ENCODE assay signal across 1 cellular context in genomic region chr2:219002395-219003266, GRCh38.
TF ChIP-seq lines count a peak whose summit lies in the region.

No MANE protein-coding gene starts in this region.

TF ChIP-seq in HepG2, 621 proteins besides CTCF, POLR2A, EP300 and RAD21 (continued from another document and continues in another):
- TF ChIP-seq, protein P1, sequence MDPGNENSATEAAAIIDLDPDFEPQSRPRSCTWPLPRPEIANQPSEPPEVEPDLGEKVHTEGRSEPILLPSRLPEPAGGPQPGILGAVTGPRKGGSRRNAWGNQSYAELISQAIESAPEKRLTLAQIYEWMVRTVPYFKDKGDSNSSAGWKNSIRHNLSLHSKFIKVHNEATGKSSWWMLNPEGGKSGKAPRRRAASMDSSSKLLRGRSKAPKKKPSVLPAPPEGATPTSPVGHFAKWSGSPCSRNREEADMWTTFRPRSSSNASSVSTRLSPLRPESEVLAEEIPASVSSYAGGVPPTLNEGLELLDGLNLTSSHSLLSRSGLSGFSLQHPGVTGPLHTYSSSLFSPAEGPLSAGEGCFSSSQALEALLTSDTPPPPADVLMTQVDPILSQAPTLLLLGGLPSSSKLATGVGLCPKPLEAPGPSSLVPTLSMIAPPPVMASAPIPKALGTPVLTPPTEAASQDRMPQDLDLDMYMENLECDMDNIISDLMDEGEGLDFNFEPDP (CRISPR knock-in tag; conservative IDR thresholded peaks at IDR 0.05), result no peak
- TF ChIP-seq TCF7L2 (IDR thresholded peaks at IDR 0.05; ENCODE audit: low read depth, low read length) (no peak), ZNF775 (CRISPR knock-in tag; IDR thresholded peaks at IDR 0.05; ENCODE audit: borderline replicate concordance) (no peak), ZNF713 (CRISPR knock-in tag; IDR thresholded peaks at IDR 0.05) (0 out of 2 replicates have a peak, but pooled peaks have one; percentile 54), PRPF4 (IDR thresholded peaks at IDR 0.05; ENCODE audit: low read depth, low read length, poor library complexity, severe bottlenecking) (no peak), ZBTB10 (CRISPR knock-in tag; IDR thresholded peaks at IDR 0.05; ENCODE audit: borderline replicate concordance) (no peak), SP140L (CRISPR knock-in tag; IDR thresholded peaks at IDR 0.05; ENCODE audit: borderline replicate concordance) (no peak), ZNF44 (CRISPR knock-in tag; IDR thresholded peaks at IDR 0.05) (no peak), POGK (CRISPR knock-in tag; conservative IDR thresholded peaks at IDR 0.05) (peak; percentile 66; the same call in 1 of the 2 replicates), ZFP37 (CRISPR knock-in tag; IDR thresholded peaks at IDR 0.05; ENCODE audit: borderline replicate concordance) (no peak), ZIK1 (CRISPR knock-in tag; IDR thresholded peaks at IDR 0.05; ENCODE audit: borderline replicate concordance, low read depth) (no peak), NFYB (CRISPR knock-in tag; IDR thresholded peaks at IDR 0.05) (no peak), TMF1 (CRISPR knock-in tag; IDR thresholded peaks at IDR 0.05; ENCODE audit: low read depth) (no peak), GPN1 (CRISPR knock-in tag; IDR thresholded peaks at IDR 0.05; ENCODE audit: borderline replicate concordance) (no peak), TRAFD1 (CRISPR knock-in tag; IDR thresholded peaks at IDR 0.05; ENCODE audit: borderline replicate concordance) (no peak), ZNF644 (CRISPR knock-in tag; IDR thresholded peaks at IDR 0.05; ENCODE audit: low read depth) (no peak), ZFP36L1 (CRISPR knock-in tag; IDR thresholded peaks at IDR 0.05) (no peak), POLR2AphosphoS5 (IDR thresholded peaks at IDR 0.05; ENCODE audit: low read depth, low read length) (no peak), FLYWCH1 (CRISPR knock-in tag; IDR thresholded peaks at IDR 0.05) (no peak), MBNL3 (CRISPR knock-in tag; conservative IDR thresholded peaks at IDR 0.05) (no peak), IKZF1 (IDR thresholded peaks at IDR 0.05) (no peak), ZBTB1 (CRISPR knock-in tag; IDR thresholded peaks at IDR 0.05; ENCODE audit: borderline replicate concordance) (no peak), ZNF550 (CRISPR knock-in tag; IDR thresholded peaks at IDR 0.05; ENCODE audit: borderline replicate concordance) (0 out of 2 replicates have a peak, but pooled peaks have one; percentile 80), HHEX (CRISPR knock-in tag; IDR thresholded peaks at IDR 0.05) (no peak), KMT2A (CRISPR knock-in tag; IDR thresholded peaks at IDR 0.05) (no peak), HOXA3 (CRISPR knock-in tag; IDR thresholded peaks at IDR 0.05) (no peak), FOXA3 (CRISPR knock-in tag; IDR thresholded peaks at IDR 0.05) (no peak), ZFP82 (CRISPR knock-in tag; IDR thresholded peaks at IDR 0.05; ENCODE audit: borderline replicate concordance) (no peak), ISL2 (CRISPR knock-in tag; IDR thresholded peaks at IDR 0.05) (no peak), KLF12 (CRISPR knock-in tag; IDR thresholded peaks at IDR 0.05; ENCODE audit: borderline replicate concordance) (no peak), NFKBIZ (CRISPR knock-in tag; IDR thresholded peaks at IDR 0.05) (no peak), ZFP1 (CRISPR knock-in tag; IDR thresholded peaks at IDR 0.05) (no peak), PREB (CRISPR knock-in tag; IDR thresholded peaks at IDR 0.05) (0 out of 2 replicates have a peak, but pooled peaks have one; percentile 28), POLR2G (IDR thresholded peaks at IDR 0.05; ENCODE audit: low read depth, low read length) (no peak), ARHGAP35 (CRISPR knock-in tag; IDR thresholded peaks at IDR 0.05; ENCODE audit: borderline replicate concordance) (peak; percentile 81; the same call in 1 of the 2 replicates), ZNF816 (CRISPR knock-in tag; IDR thresholded peaks at IDR 0.05; ENCODE audit: borderline replicate concordance) (no peak), ZNF292 (CRISPR knock-in tag; IDR thresholded peaks at IDR 0.05; ENCODE audit: borderline replicate concordance, low read depth) (no peak; the same call in 1 of the 2 replicates), CAMTA2 (CRISPR knock-in tag; IDR thresholded peaks at IDR 0.05; ENCODE audit: borderline replicate concordance) (no peak)
- TF ChIP-seq, protein P2, sequence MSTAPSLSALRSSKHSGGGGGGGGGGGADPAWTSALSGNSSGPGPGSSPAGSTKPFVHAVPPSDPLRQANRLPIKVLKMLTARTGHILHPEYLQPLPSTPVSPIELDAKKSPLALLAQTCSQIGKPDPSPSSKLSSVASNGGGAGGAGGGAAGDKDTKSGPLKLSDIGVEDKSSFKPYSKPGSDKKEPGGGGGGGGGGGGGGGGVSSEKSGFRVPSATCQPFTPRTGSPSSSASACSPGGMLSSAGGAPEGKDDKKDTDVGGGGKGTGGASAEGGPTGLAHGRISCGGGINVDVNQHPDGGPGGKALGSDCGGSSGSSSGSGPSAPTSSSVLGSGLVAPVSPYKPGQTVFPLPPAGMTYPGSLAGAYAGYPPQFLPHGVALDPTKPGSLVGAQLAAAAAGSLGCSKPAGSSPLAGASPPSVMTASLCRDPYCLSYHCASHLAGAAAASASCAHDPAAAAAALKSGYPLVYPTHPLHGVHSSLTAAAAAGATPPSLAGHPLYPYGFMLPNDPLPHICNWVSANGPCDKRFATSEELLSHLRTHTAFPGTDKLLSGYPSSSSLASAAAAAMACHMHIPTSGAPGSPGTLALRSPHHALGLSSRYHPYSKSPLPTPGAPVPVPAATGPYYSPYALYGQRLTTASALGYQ (CRISPR knock-in tag; IDR thresholded peaks at IDR 0.05), result no peak
- TF ChIP-seq, protein P3, sequence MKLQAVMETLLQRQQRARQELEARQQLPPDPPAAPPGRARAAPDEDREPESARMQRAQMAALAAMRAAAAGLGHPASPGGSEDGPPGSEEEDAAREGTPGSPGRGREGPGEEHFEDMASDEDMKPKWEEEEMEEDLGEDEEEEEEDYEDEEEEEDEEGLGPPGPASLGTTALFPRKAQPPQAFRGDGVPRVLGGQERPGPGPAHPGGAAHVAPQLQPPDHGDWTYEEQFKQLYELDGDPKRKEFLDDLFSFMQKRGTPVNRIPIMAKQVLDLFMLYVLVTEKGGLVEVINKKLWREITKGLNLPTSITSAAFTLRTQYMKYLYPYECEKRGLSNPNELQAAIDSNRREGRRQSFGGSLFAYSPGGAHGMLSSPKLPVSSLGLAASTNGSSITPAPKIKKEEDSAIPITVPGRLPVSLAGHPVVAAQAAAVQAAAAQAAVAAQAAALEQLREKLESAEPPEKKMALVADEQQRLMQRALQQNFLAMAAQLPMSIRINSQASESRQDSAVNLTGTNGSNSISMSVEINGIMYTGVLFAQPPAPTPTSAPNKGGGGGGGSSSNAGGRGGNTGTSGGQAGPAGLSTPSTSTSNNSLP (IDR thresholded peaks at IDR 0.05; ENCODE audit: low read depth, low read length), result no peak
- TF ChIP-seq, protein P4, sequence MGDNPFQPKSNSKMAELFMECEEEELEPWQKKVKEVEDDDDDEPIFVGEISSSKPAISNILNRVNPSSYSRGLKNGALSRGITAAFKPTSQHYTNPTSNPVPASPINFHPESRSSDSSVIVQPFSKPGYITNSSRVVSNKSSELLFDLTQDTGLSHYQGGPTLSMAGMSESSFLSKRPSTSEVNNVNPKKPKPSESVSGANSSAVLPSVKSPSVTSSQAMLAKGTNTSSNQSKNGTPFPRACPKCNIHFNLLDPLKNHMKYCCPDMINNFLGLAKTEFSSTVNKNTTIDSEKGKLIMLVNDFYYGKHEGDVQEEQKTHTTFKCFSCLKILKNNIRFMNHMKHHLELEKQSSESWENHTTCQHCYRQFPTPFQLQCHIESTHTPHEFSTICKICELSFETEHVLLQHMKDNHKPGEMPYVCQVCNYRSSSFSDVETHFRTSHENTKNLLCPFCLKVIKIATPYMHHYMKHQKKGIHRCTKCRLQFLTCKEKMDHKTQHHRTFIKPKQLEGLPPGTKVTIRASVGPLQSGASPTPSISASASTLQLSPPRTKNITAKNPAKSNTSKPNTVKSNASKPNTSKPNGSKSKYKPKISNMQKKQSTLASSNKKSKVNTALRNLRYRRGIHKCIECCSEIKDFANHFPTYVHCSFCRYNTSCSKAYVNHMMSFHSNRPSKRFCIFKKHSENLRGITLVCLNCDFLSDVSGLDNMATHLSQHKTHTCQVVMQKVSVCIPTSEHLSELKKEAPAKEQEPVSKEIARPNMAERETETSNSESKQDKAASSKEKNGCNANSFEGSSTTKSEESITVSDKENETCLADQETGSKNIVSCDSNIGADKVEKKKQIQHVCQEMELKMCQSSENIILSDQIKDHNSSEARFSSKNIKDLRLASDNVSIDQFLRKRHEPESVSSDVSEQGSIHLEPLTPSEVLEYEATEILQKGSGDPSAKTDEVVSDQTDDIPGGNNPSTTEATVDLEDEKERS (CRISPR knock-in tag; IDR thresholded peaks at IDR 0.05), result no peak
- TF ChIP-seq, protein P5, sequence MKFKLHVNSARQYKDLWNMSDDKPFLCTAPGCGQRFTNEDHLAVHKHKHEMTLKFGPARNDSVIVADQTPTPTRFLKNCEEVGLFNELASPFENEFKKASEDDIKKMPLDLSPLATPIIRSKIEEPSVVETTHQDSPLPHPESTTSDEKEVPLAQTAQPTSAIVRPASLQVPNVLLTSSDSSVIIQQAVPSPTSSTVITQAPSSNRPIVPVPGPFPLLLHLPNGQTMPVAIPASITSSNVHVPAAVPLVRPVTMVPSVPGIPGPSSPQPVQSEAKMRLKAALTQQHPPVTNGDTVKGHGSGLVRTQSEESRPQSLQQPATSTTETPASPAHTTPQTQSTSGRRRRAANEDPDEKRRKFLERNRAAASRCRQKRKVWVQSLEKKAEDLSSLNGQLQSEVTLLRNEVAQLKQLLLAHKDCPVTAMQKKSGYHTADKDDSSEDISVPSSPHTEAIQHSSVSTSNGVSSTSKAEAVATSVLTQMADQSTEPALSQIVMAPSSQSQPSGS (CRISPR knock-in tag; IDR thresholded peaks at IDR 0.05), result 0 out of 2 replicates have a peak, but pooled peaks have one; percentile 12
- TF ChIP-seq, protein P6, sequence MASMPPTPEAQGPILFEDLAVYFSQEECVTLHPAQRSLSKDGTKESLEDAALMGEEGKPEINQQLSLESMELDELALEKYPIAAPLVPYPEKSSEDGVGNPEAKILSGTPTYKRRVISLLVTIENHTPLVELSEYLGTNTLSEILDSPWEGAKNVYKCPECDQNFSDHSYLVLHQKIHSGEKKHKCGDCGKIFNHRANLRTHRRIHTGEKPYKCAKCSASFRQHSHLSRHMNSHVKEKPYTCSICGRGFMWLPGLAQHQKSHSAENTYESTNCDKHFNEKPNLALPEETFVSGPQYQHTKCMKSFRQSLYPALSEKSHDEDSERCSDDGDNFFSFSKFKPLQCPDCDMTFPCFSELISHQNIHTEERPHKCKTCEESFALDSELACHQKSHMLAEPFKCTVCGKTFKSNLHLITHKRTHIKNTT (CRISPR knock-in tag; IDR thresholded peaks at IDR 0.05), result 0 out of 2 replicates have a peak, but pooled peaks have one; percentile 75
- TF ChIP-seq, protein P7, sequence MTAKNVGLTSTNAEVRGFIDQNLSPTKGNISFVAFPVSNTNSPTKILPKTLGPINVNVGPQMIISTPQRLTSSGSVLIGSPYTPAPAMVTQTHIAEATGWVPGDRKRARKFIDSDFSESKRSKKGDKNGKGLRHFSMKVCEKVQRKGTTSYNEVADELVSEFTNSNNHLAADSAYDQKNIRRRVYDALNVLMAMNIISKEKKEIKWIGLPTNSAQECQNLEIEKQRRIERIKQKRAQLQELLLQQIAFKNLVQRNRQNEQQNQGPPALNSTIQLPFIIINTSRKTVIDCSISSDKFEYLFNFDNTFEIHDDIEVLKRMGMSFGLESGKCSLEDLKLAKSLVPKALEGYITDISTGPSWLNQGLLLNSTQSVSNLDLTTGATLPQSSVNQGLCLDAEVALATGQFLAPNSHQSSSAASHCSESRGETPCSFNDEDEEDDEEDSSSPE (CRISPR knock-in tag; IDR thresholded peaks at IDR 0.05), result no peak
